7 cellular contexts compared by ENCODE assay signal in genomic region chr1:231301990-231302389, GRCh38.
"Had no signal": no experiment of that assay in that cellular context is flagged by ENCODE, and none has a peak within 500 bp of the region (broad histone marks: within the 10 kb centered on the region; RNA-seq: fewer than 3 reads in every experiment).

No MANE protein-coding gene starts in this region.

- FAIRE-seq: HTR-8/SVneo, K562 had no signal

- H3K4me2 ChIP-seq: KMS-11 had no signal

- DNase-seq: IMR-90, KBM-7, KG1 had no signal

- ATAC-seq: K562 had no signal

- H3K4me3 ChIP-seq: K562 had no signal

- H3K27ac ChIP-seq: HL-60, KMS-11 had no signal

- H3K9ac ChIP-seq: KMS-11 had no signal
